Comparison of ENCODE assay signal across 1 cellular context in the genomic region with DNA sequence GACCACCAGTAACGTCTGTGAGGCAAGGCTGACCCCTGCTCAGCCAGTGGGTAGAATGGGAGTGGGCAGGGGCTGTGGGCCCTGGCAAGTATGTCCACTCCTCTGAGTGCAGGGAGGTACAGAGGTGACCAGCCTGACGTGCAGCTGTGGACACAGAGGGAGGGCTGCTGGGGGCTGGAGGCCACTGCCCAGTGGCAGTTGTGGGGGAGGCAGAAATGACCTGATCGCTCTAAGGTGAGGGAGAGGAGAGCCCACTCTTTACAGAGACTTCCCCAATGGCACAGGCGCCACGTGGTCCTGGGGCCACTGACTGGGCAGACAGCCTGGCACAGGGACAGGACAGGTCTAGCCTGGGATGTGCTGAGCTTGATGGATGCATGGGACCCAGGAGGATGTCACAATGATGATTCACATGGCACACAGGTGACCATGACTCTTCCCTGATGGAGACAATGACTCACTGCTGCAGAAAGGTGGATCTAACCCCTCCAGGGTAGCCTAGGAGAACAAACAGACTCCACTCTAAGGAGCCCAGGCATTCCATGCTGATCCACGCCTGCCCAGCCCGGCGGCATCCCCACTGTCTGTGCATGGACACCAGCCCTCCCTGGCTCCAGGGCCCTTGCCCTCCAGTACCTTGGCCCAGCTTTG.
TF ChIP-seq lines count a peak whose summit lies in the region.

No MANE protein-coding gene starts in this region.

TF ChIP-seq in HEK293, 187 proteins besides CTCF, POLR2A, EP300 and RAD21 (continued from another document):
- TF ChIP-seq SP3 (tag by site-specific recombination; IDR thresholded peaks at IDR 0.05) (0 out of 2 replicates have a peak, but pooled peaks have one; percentile 13), ZNF221 (tag by site-specific recombination; IDR thresholded peaks at IDR 0.05; ENCODE audit: borderline replicate concordance) (no peak), ZNF596 (tag by site-specific recombination; IDR thresholded peaks at IDR 0.05) (no peak), ZBTB17 (tag by site-specific recombination; IDR thresholded peaks at IDR 0.05) (peak; percentile 33; the same call in 1 of the 2 replicates), KLF1 (tag by site-specific recombination; IDR thresholded peaks at IDR 0.05) (0 out of 2 replicates have a peak, but pooled peaks have one; percentile 15), ZIC2 (tag by site-specific recombination; IDR thresholded peaks at IDR 0.05) (no peak), KLF8 (tag by site-specific recombination; IDR thresholded peaks at IDR 0.05) (peak; percentile 54), PRDM1 (tag by site-specific recombination; IDR thresholded peaks at IDR 0.05) (no peak), SCRT2 (tag by site-specific recombination; IDR thresholded peaks at IDR 0.05) (peak; percentile 67)
- TF ChIP-seq, protein P1, sequence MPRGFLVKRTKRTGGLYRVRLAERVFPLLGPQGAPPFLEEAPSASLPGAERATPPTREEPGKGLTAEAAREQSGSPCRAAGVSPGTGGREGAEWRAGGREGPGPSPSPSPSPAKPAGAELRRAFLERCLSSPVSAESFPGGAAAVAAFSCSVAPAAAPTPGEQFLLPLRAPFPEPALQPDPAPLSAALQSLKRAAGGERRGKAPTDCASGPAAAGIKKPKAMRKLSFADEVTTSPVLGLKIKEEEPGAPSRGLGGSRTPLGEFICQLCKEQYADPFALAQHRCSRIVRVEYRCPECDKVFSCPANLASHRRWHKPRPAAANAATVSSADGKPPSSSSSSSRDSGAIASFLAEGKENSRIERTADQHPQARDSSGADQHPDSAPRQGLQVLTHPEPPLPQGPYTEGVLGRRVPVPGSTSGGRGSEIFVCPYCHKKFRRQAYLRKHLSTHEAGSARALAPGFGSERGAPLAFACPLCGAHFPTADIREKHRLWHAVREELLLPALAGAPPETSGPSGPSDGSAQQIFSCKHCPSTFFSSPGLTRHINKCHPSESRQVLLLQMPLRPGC (tag by site-specific recombination; IDR thresholded peaks at IDR 0.05), result 0 out of 2 replicates have a peak, but pooled peaks have one; percentile 35
